26 cellular contexts compared by ENCODE assay signal in genomic region chr4:142271832-142272231, GRCh38.
DNase-seq lines count a peak whose midpoint lies in the region; ATAC-seq and TF ChIP-seq lines count a peak whose summit lies in the region.
"Had no signal": no experiment of that assay in that cellular context is flagged by ENCODE, and none has a peak within 500 bp of the region (broad histone marks: within the 10 kb centered on the region; RNA-seq: fewer than 3 reads in every experiment).

No MANE protein-coding gene starts in this region.

- intact Hi-C loops in activated CD4-positive, alpha-beta T cell treated with anti-CD3 and anti-CD28 coated beads for 36 hours (cut with DNase I, micrococcal nuclease): loop anchor here in 1 of 2 experiments (1.0 to 5.0 kb wide), 2 partner anchors 21 to 135 kb away; no protein-coding TSS in a partner anchor
- intact Hi-C loops in activated CD4-positive, alpha-beta T cell treated with anti-CD3 and anti-CD28 coated beads, Interleukin-2, amount 10 ng/mL, durations not matched to agents 24 days and 14 days (cut with micrococcal nuclease): no loop called here
- intact Hi-C loops in IMR-90 (cut with micrococcal nuclease): no loop called here

- peaks cover 88% of the 10 kb centered on the region for H3K4me1 Mint-ChIP-seq in activated CD4-positive, alpha-beta T cell treated with anti-CD3 and anti-CD28 coated beads for 36 hours
- H3K4me1 Mint-ChIP-seq in activated CD4-positive, alpha-beta T cell treated with anti-CD3 and anti-CD28 coated beads, Interleukin-2, amount 10 ng/mL, durations not matched to agents 24 days and 14 days: peaks cover 23% of the 10 kb centered on the region
- peaks cover 86% of the 10 kb centered on the region for H3K4me1 Mint-ChIP-seq in activated T-cell treated with anti-CD3 and anti-CD28 coated beads, Interleukin-2, amount 50 U/mL, for 4 hours (ENCODE audit: low read depth)
- peaks cover 67% of the 10 kb centered on the region for H3K4me1 Mint-ChIP-seq in activated T-cell treated with anti-CD3 and anti-CD28 coated beads, Interleukin-2, amount 50 U/mL, for 72 hours (ENCODE audit: low read depth)
- H3K4me1 Mint-ChIP-seq in activated naive CD4-positive, alpha-beta T cell treated with anti-CD3 and anti-CD28 coated beads, Interleukin-2, amount 50 U/mL, for 24 hours: peaks cover 96% of the 10 kb centered on the region
- H3K4me1 Mint-ChIP-seq: CD14-positive monocyte had no signal

- H3K4me2 ChIP-seq in IMR-90 (ENCODE audit: low read depth, low read length): no peak overlapping the region; the same call in 1 of the 2 replicates
- H3K4me2 ChIP-seq: BLaER1 had no signal

- no peak for TF ChIP-seq RAD21 in IMR-90 (IDR thresholded peaks at IDR 0.05; ENCODE audit: low read length)

- no peaks in the 10 kb centered on the region for H4K20me1 ChIP-seq in IMR-90 (ENCODE audit: insufficient read depth, low read length)
- H4K20me1 ChIP-seq: BLaER1 had no signal

- no CpG with 5 or more reads among the region's 3 CpGs for WGBS in IMR-90 (ENCODE audit: extremely low coverage in 2 of 2, insufficient read length in 1 of 2), 2 experiments

- no peaks in the 10 kb centered on the region for H3K27me3 Mint-ChIP-seq in activated CD4-positive, alpha-beta T cell treated with anti-CD3 and anti-CD28 coated beads for 36 hours
- H3K27me3 Mint-ChIP-seq in activated CD4-positive, alpha-beta T cell treated with anti-CD3 and anti-CD28 coated beads, Interleukin-2, amount 10 ng/mL, durations not matched to agents 24 days and 14 days: no peaks in the 10 kb centered on the region
- H3K27me3 Mint-ChIP-seq in activated T-cell treated with anti-CD3 and anti-CD28 coated beads, Interleukin-2, amount 50 U/mL, for 4 hours (ENCODE audit: low read depth): no peaks in the 10 kb centered on the region
- no peaks in the 10 kb centered on the region for H3K27me3 Mint-ChIP-seq in activated T-cell treated with anti-CD3 and anti-CD28 coated beads, Interleukin-2, amount 50 U/mL, for 72 hours (ENCODE audit: low read depth)
- H3K27me3 Mint-ChIP-seq in activated naive CD4-positive, alpha-beta T cell treated with anti-CD3 and anti-CD28 coated beads, Interleukin-2, amount 50 U/mL, for 24 hours: no peaks in the 10 kb centered on the region
- H3K27me3 Mint-ChIP-seq: CD4-positive, alpha-beta memory T cell; CD4-positive, CD25-positive, alpha-beta regulatory T cell; CD8-positive, alpha-beta memory T cell had no signal

- no peak for TF ChIP-seq POLR2A in IMR-90 (IDR thresholded peaks at IDR 0.05; ENCODE audit: low read depth, low read length)

- H2AK5ac ChIP-seq in IMR-90 (ENCODE audit: low read depth, low read length): no peak overlapping the region

- H4K8ac ChIP-seq in IMR-90 (ENCODE audit: low read depth in 2 of 2, low read length in 2 of 2): no peak overlapping the region; a peak in 1 of 4 replicates

- H3K9ac ChIP-seq in IMR-90 (ENCODE audit: low read depth, low read length): no peak overlapping the region
- H3K9ac ChIP-seq: BLaER1 had no signal

- peak overlapping the region; percentile 66 for H3K18ac ChIP-seq in IMR-90 (ENCODE audit: low read depth, low read length)

- no peaks in the 10 kb centered on the region for H3K9me3 ChIP-seq in IMR-90 (ENCODE audit: control insufficient read depth, insufficient read depth, low read length)
- H3K9me3 ChIP-seq: BE2C, BLaER1 had no signal

- H4K91ac ChIP-seq in IMR-90 (ENCODE audit: insufficient read depth, low read depth, low read length): no peak overlapping the region

- H2BK5ac ChIP-seq in IMR-90 (ENCODE audit: low read depth, low read length, poor library complexity, severe bottlenecking): peak overlapping the region; percentile 27

- POLR2A ChIA-PET in activated CD4-positive, alpha-beta T cell treated with anti-CD3 and anti-CD28 coated beads for 36 hours (lab: Charles Lee): no interaction called here
- POLR2A ChIA-PET in IMR-90 (lab: Charles Lee; ENCODE audit: unreplicated experiment): no interaction called here

- H3K27ac ChIP-seq in IMR-90 (ENCODE audit: insufficient read depth, low read length): no peak overlapping the region
- H3K27ac ChIP-seq: BLaER1 had no signal

- H3K27me3 ChIP-seq in IMR-90 (ENCODE audit: control insufficient read depth, insufficient read depth, low read length): no peaks in the 10 kb centered on the region
- H3K27me3 ChIP-seq: BE2C, BLaER1 had no signal

- H2AFZ ChIP-seq in IMR-90 (replicated peaks; ENCODE audit: low read length, poor library complexity): no peak overlapping the region

- TF ChIP-seq CTCF in IMR-90 (conservative IDR thresholded peaks at IDR 0.05; ENCODE audit: low read depth, low read length): no peak

- no peak for ATAC-seq in activated CD4-positive, alpha-beta T cell treated with anti-CD3 and anti-CD28 coated beads for 36 hours
- ATAC-seq in activated T-cell treated with anti-CD3 and anti-CD28 coated beads, Interleukin-2, amount 50 U/mL, for 4 hours: peak; percentile 48 to 49
- ATAC-seq in activated T-cell treated with anti-CD3 and anti-CD28 coated beads, Interleukin-2, amount 50 U/mL, for 72 hours (replicated peaks in 1 of 2): no peak
- ATAC-seq in IMR-90 (ENCODE audit: low read depth) (no peak), GM18868 (IDR thresholded peaks at IDR 0.05; ENCODE audit: unreplicated experiment) (no peak)
- ATAC-seq: GM12878 had no signal

- H3K27ac Mint-ChIP-seq in activated CD4-positive, alpha-beta T cell treated with anti-CD3 and anti-CD28 coated beads for 36 hours: peak overlapping the region; percentile 53
- H3K27ac Mint-ChIP-seq in activated CD4-positive, alpha-beta T cell treated with anti-CD3 and anti-CD28 coated beads, Interleukin-2, amount 10 ng/mL, durations not matched to agents 24 days and 14 days: no peak overlapping the region
- H3K27ac Mint-ChIP-seq in activated T-cell treated with anti-CD3 and anti-CD28 coated beads, Interleukin-2, amount 50 U/mL, for 72 hours: no peak overlapping the region
- peak overlapping the region; percentile 97 for H3K27ac Mint-ChIP-seq in activated naive CD4-positive, alpha-beta T cell treated with anti-CD3 and anti-CD28 coated beads, Interleukin-2, amount 50 U/mL, for 24 hours
- H3K27ac Mint-ChIP-seq: CD14-positive monocyte had no signal

- CTCF ChIA-PET in activated CD4-positive, alpha-beta T cell treated with anti-CD3 and anti-CD28 coated beads for 36 hours (lab: Charles Lee): interaction anchor here (0.6 to 6.5 kb wide), 5 partner anchors 10 to 84 kb away, joined by 3 to 40 read pairs (median 5); no protein-coding TSS in a partner anchor
- CTCF ChIA-PET in IMR-90 (lab: Yijun Ruan, JAX): no interaction called here

- no peak overlapping the region for H4K5ac ChIP-seq in IMR-90 (ENCODE audit: low read depth, low read length)

- H3K14ac ChIP-seq in IMR-90 (replicated peaks; ENCODE audit: low read depth, low read length): no peak overlapping the region

- no peak for DNase-seq in activated CD4-positive, alpha-beta T cell treated with anti-CD3 and anti-CD28 coated beads for 36 hours
- no peak for DNase-seq in activated CD4-positive, alpha-beta T cell treated with anti-CD3 and anti-CD28 coated beads, Interleukin-2, amount 10 ng/mL, durations not matched to agents 24 days and 14 days
- DNase-seq in activated T-cell treated with anti-CD3 and anti-CD28 coated beads, Interleukin-2, amount 50 U/mL, for 4 hours: no peak
- no peak for DNase-seq in activated T-cell treated with anti-CD3 and anti-CD28 coated beads, Interleukin-2, amount 50 U/mL, for 72 hours
- no peak for DNase-seq in activated naive CD4-positive, alpha-beta T cell (lab: John Stamatoyannopoulos, UW)
- no peak for DNase-seq in IMR-90
- DNase-seq: 8988T; ACHN; BE2C; C1 segment of cervical spinal cord; CD4-positive, alpha-beta memory T cell; CD4-positive, CD25-positive, alpha-beta regulatory T cell; CD8-positive, alpha-beta memory T cell; COR-L47; DMS 273 treated with DMSO at 0.1 percent for 48 hours; DMS153; DMS53; DMS79; DND-41; EL; GDM1 had no signal

- H2BK20ac ChIP-seq in IMR-90 (ENCODE audit: low read depth, low read length): no peak overlapping the region

- no peak overlapping the region for H3K4me3 Mint-ChIP-seq in activated CD4-positive, alpha-beta T cell treated with anti-CD3 and anti-CD28 coated beads for 36 hours
- no peak overlapping the region for H3K4me3 Mint-ChIP-seq in activated CD4-positive, alpha-beta T cell treated with anti-CD3 and anti-CD28 coated beads, Interleukin-2, amount 10 ng/mL, durations not matched to agents 24 days and 14 days
- H3K4me3 Mint-ChIP-seq in activated T-cell treated with anti-CD3 and anti-CD28 coated beads, Interleukin-2, amount 50 U/mL, for 4 hours: no peak overlapping the region
- no peak overlapping the region for H3K4me3 Mint-ChIP-seq in activated T-cell treated with anti-CD3 and anti-CD28 coated beads, Interleukin-2, amount 50 U/mL, for 72 hours
- H3K4me3 Mint-ChIP-seq in activated naive CD4-positive, alpha-beta T cell treated with anti-CD3 and anti-CD28 coated beads, Interleukin-2, amount 50 U/mL, for 24 hours: peak overlapping the region; percentile 47
- H3K4me3 Mint-ChIP-seq: CD14-positive monocyte; CD4-positive, alpha-beta memory T cell; CD4-positive, CD25-positive, alpha-beta regulatory T cell; CD8-positive, alpha-beta memory T cell had no signal

- peaks cover 17% of the 10 kb centered on the region for H3K4me1 ChIP-seq in IMR-90 (ENCODE audit: control insufficient read depth, insufficient read depth, low read length)
- H3K4me1 ChIP-seq: BE2C, BLaER1 had no signal

- H3K9me3 Mint-ChIP-seq in activated CD4-positive, alpha-beta T cell treated with anti-CD3 and anti-CD28 coated beads for 36 hours (ENCODE audit: low read depth): no peaks in the 10 kb centered on the region
- H3K9me3 Mint-ChIP-seq in activated CD4-positive, alpha-beta T cell treated with anti-CD3 and anti-CD28 coated beads, Interleukin-2, amount 10 ng/mL, durations not matched to agents 24 days and 14 days: no peaks in the 10 kb centered on the region
- no peaks in the 10 kb centered on the region for H3K9me3 Mint-ChIP-seq in activated T-cell treated with anti-CD3 and anti-CD28 coated beads, Interleukin-2, amount 50 U/mL, for 4 hours
- H3K9me3 Mint-ChIP-seq in activated T-cell treated with anti-CD3 and anti-CD28 coated beads, Interleukin-2, amount 50 U/mL, for 72 hours: no peaks in the 10 kb centered on the region
- peaks cover 5% of the 10 kb centered on the region for H3K9me3 Mint-ChIP-seq in activated naive CD4-positive, alpha-beta T cell treated with anti-CD3 and anti-CD28 coated beads, Interleukin-2, amount 50 U/mL, for 24 hours
- H3K9me3 Mint-ChIP-seq: CD4-positive, CD25-positive, alpha-beta regulatory T cell; CD8-positive, alpha-beta memory T cell had no signal

- dilution Hi-C loops in IMR-90 (cut with HindIII; ENCODE audit: low sequenced_read_pairs, unreplicated experiment): no loop called here

- H3K9me1 ChIP-seq in IMR-90 (ENCODE audit: insufficient read depth, low read length): no peaks in the 10 kb centered on the region

- no peak overlapping the region; the same call in 2 of the 3 replicates for H2BK15ac ChIP-seq in IMR-90 (ENCODE audit: low read depth, low read length)

- peak overlapping the region; percentile 23; the same call in 1 of the 2 replicates for H2BK120ac ChIP-seq in IMR-90 (ENCODE audit: low read depth, low read length)

- H3K4ac ChIP-seq in IMR-90 (ENCODE audit: low read depth, low read length): peak overlapping the region; percentile 24; the same call in 1 of the 2 replicates

- peaks cover 60% of the 10 kb centered on the region for H3K36me3 Mint-ChIP-seq in activated CD4-positive, alpha-beta T cell treated with anti-CD3 and anti-CD28 coated beads for 36 hours (ENCODE audit: low read depth)
- peaks cover 19% of the 10 kb centered on the region for H3K36me3 Mint-ChIP-seq in activated CD4-positive, alpha-beta T cell treated with anti-CD3 and anti-CD28 coated beads, Interleukin-2, amount 10 ng/mL, durations not matched to agents 24 days and 14 days (ENCODE audit: low read depth)
- H3K36me3 Mint-ChIP-seq in activated T-cell treated with anti-CD3 and anti-CD28 coated beads, Interleukin-2, amount 50 U/mL, for 4 hours (ENCODE audit: insufficient read depth): peaks cover 55% of the 10 kb centered on the region
- H3K36me3 Mint-ChIP-seq in activated T-cell treated with anti-CD3 and anti-CD28 coated beads, Interleukin-2, amount 50 U/mL, for 72 hours (ENCODE audit: insufficient read depth in 2 of 2): peaks cover 0 to 7% of the 10 kb centered on the region in 2 donors
- peaks cover 50% of the 10 kb centered on the region for H3K36me3 Mint-ChIP-seq in activated naive CD4-positive, alpha-beta T cell treated with anti-CD3 and anti-CD28 coated beads, Interleukin-2, amount 50 U/mL, for 24 hours
- H3K36me3 Mint-ChIP-seq: CD14-positive monocyte had no signal

- H2AK9ac ChIP-seq in IMR-90 (replicated peaks; ENCODE audit: low read depth, low read length, poor library complexity): no peak overlapping the region

- no peak overlapping the region for H3K56ac ChIP-seq in IMR-90 (ENCODE audit: extremely low read depth, insufficient read depth, low read length)

- no peak overlapping the region for H3K4me3 ChIP-seq in IMR-90 (ENCODE audit: insufficient read depth, low read depth, low read length)
- H3K4me3 ChIP-seq: BLaER1, GM12878 had no signal

- no TSS peak for BruUV-seq in IMR-90 (replicated peaks; lab: Mats Ljungman, UMichigan)

- no peak overlapping the region for H3K23ac ChIP-seq in IMR-90 (ENCODE audit: low read depth, low read length)

- H3K36me3 ChIP-seq in IMR-90 (ENCODE audit: control insufficient read depth, insufficient read depth, low read length): no peaks in the 10 kb centered on the region; the same call in 1 of the 2 replicates
- H3K36me3 ChIP-seq: BE2C, BLaER1 had no signal

- in situ Hi-C loops in IMR-90 (cut with MboI; ENCODE audit: low sequenced_read_pairs): no loop called here

- no peaks in the 10 kb centered on the region for H3K79me1 ChIP-seq in IMR-90 (ENCODE audit: low read depth in 1 of 2, low read length in 2 of 2)

Comparison
In these comparisons a context has a peak if more than half of its experiments do, and no peak if none do; other contexts are left out.
1. ATAC-seq: peak in activated T-cell treated with anti-CD3 and anti-CD28 coated beads, Interleukin-2, amount 50 U/mL, for 4 hours (2 of 2); none in activated CD4-positive, alpha-beta T cell treated with anti-CD3 and anti-CD28 coated beads for 36 hours (single experiment), activated T-cell treated with anti-CD3 and anti-CD28 coated beads, Interleukin-2, amount 50 U/mL, for 72 hours (0 of 2), IMR-90 (single experiment) and GM18868 (single experiment).
2. H3K27ac Mint-ChIP-seq: peak in activated CD4-positive, alpha-beta T cell treated with anti-CD3 and anti-CD28 coated beads for 36 hours (single experiment) and activated naive CD4-positive, alpha-beta T cell treated with anti-CD3 and anti-CD28 coated beads, Interleukin-2, amount 50 U/mL, for 24 hours (single experiment); none in activated CD4-positive, alpha-beta T cell treated with anti-CD3 and anti-CD28 coated beads, Interleukin-2, amount 10 ng/mL, durations not matched to agents 24 days and 14 days (single experiment) and activated T-cell treated with anti-CD3 and anti-CD28 coated beads, Interleukin-2, amount 50 U/mL, for 72 hours (single experiment).